19 cellular contexts compared by ENCODE assay signal in genomic region chr2:163756588-163756987, GRCh38. TPM values are rescaled to one million over a fixed set of nuclear protein-coding genes. Genes with fewer than 3 reads are reported as not detected.
"Had no signal": no experiment of that assay in that cellular context is flagged by ENCODE, and none has a peak within 500 bp of the region (broad histone marks: within the 10 kb centered on the region; RNA-seq: fewer than 3 reads in every experiment).

No MANE protein-coding gene starts in this region.

- H3K4me3 ChIP-seq: left lung, lower lobe of right lung, ovary, right atrium auricular region, right lobe of liver, smooth muscle cell, suprapubic skin, thoracic aorta, tibial artery, uterus had no signal

- DNase-seq: hippocampal formation; kidney glomerular epithelial cell; left colon; left lung; lower lobe of right lung; mammary epithelial cell; mesenchymal stem cell; naive thymus-derived CD8-positive, alpha-beta T cell; ovary; right lobe of liver; stimulated activated CD4-positive, alpha-beta T cell treated with anti-CD3 and anti-CD28 coated beads, Interleukin-1b, Interleukin-23, amount 100 ng/mL, for 48 hours; stimulated activated CD4-positive, alpha-beta T cell treated with anti-CD3 and anti-CD28 coated beads, Interleukin-2, amount 100 ng/mL, for 48 hours; stimulated activated naive CD4-positive, alpha-beta T cell; tibial artery; uterus had no signal

RNA-seq across cellular contexts. Expression of gene FIGN, which starts 20.8 kb away (rescaled TPM):
- total RNA-seq: naive thymus-derived CD8-positive, alpha-beta T cell had no signal
